18 cellular contexts compared by ENCODE assay signal in the genomic region with DNA sequence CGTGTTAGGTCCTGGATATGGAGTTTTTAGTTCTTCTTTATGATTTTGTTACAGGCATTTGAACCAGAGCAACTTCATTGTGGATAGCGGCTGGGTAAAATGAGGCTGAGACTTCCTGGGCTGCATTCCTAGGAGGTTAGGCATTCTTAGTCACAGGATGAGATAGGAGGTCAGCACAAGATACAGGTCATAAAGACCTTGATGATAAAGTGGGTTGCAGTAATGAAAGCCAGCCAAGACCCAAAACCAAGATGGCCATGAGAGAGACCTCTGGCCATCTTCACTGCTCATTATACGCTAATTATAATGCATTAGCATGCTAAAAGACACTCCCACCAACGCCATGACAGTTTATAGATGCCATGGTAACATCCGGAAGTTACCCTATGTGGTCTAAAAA. TPM values are rescaled to one million over a fixed set of nuclear protein-coding genes. Genes with fewer than 3 reads are reported as not detected.
DNase-seq lines count a peak whose midpoint lies in the region; ATAC-seq and TF ChIP-seq lines count a peak whose summit lies in the region.
"Had no signal": no experiment of that assay in that cellular context is flagged by ENCODE, and none has a peak within 500 bp of the region (broad histone marks: within the 10 kb centered on the region; RNA-seq: fewer than 3 reads in every experiment).

No MANE protein-coding gene starts in this region.

- CTCF ChIA-PET in AG04450 (lab: Charles Lee) = interaction anchor here (1.1 to 1.5 kb wide), 4 partner anchors 13 to 43 kb away, joined by 3 to 7 read pairs (median 4); no protein-coding TSS in a partner anchor
- CTCF ChIA-PET in HEK293T (lab: Yijun Ruan, JAX) = interaction anchor here (1.0 kb wide), 1 partner anchor 28 kb away, joined by 3 read pairs; no protein-coding TSS in a partner anchor

- intact Hi-C loops in tibial artery (cut with DNase I; ENCODE audit: low total_unique reads) = no loop called here

- H3K9me3 Mint-ChIP-seq in chondrocyte (ENCODE audit: low read depth) = peaks cover 15% of the 10 kb centered on the region

- no peak overlapping the region for H3K9ac ChIP-seq in muscle layer of colon (ENCODE audit: low read length)

- peaks cover 16% of the 10 kb centered on the region for H3K4me1 Mint-ChIP-seq in chondrocyte (ENCODE audit: low read depth)

- peaks cover 7% of the 10 kb centered on the region; the same call in 1 of the 2 replicates for H3K9me3 ChIP-seq in AG04450 (ENCODE audit: control insufficient read depth, insufficient read depth, low read length)
- peaks cover 4% of the 10 kb centered on the region for H3K9me3 ChIP-seq in muscle layer of colon (ENCODE audit: low read length)
- H3K9me3 ChIP-seq in tibial artery = peaks cover 0 to 7% (median 4%) of the 10 kb centered on the region in 3 donors
- H3K9me3 ChIP-seq: HAP-1 had no signal

- DNase-seq in AG04450 (ENCODE audit: low read depth, low spot score) = no peak
- DNase-seq in M059J (ENCODE audit: low read depth) = peak; percentile 77
- DNase-seq in chondrocyte (ENCODE audit: low spot score) = no peak
- DNase-seq in tibial artery = no peak
- DNase-seq in HEK293T (ENCODE audit: extremely low spot score) = no peak
- no peak for DNase-seq in D341Med (ENCODE audit: low spot score)
- DNase-seq: activated naive CD4-positive, alpha-beta T cell treated with Interleukin-2 at 50 U/mL for 16 hours; Calu3; caudate nucleus; MG63; NCI-H2029 treated with DMSO at 0.1 percent for 48 hours had no signal

- H3K27me3 Mint-ChIP-seq in chondrocyte (ENCODE audit: low read depth) = no peaks in the 10 kb centered on the region

- H3K4me1 ChIP-seq in muscle layer of colon (ENCODE audit: insufficient read depth, low read length) = peaks cover 18% of the 10 kb centered on the region
- no peaks in the 10 kb centered on the region for H3K4me1 ChIP-seq in tibial artery
- H3K4me1 ChIP-seq: HAP-1 had no signal

- H3K27ac ChIP-seq in AG04450 (ENCODE audit: low read depth, low read length) = peak overlapping the region; percentile 88
- peak overlapping the region; percentile 16 for H3K27ac ChIP-seq in muscle layer of colon (ENCODE audit: low read depth, low read length)
- no peak overlapping the region for H3K27ac ChIP-seq in tibial artery

- no peaks in the 10 kb centered on the region for H3K36me3 Mint-ChIP-seq in chondrocyte (ENCODE audit: low read depth)

- ATAC-seq in GM19351 (IDR thresholded peaks at IDR 0.05; ENCODE audit: unreplicated experiment) = no peak
- ATAC-seq: left lobe of liver had no signal

- no peaks in the 10 kb centered on the region for H3K27me3 ChIP-seq in AG04450 (ENCODE audit: control insufficient read depth, insufficient read depth, low read length)
- H3K27me3 ChIP-seq in muscle layer of colon (ENCODE audit: control insufficient read depth in 1 of 2, insufficient read depth in 2 of 2, low read length in 2 of 2) = no peaks in the 10 kb centered on the region
- H3K27me3 ChIP-seq in tibial artery = peaks cover 0 to 17% of the 10 kb centered on the region in 2 donors
- H3K27me3 ChIP-seq: MG63 had no signal

- H3K4me3 ChIP-seq in AG04450 (ENCODE audit: low read depth, low read length) (no peak overlapping the region), muscle layer of colon (ENCODE audit: low read depth in 1 of 2, low read length in 2 of 2) (no peak overlapping the region), tibial artery (no peak overlapping the region)
- H3K4me3 ChIP-seq: HAP-1, MG63 had no signal

- TF ChIP-seq CTCF in AG04450 (IDR thresholded peaks at IDR 0.05; ENCODE audit: low read depth, low read length) (no peak), chondrocyte (IDR thresholded peaks at IDR 0.05) (no peak), tibial artery (IDR thresholded peaks at IDR 0.05) (no peak)

- peak overlapping the region; percentile 25 for H3K27ac Mint-ChIP-seq in chondrocyte (ENCODE audit: unreplicated experiment)

- no peaks in the 10 kb centered on the region for H3K36me3 ChIP-seq in muscle layer of colon (ENCODE audit: insufficient read depth, low read length)
- no peaks in the 10 kb centered on the region for H3K36me3 ChIP-seq in tibial artery
- H3K36me3 ChIP-seq: HAP-1, MG63 had no signal

- POLR2A ChIA-PET in AG04450 (lab: Yijun Ruan, JAX) (interaction anchor here (0.8 to 2.3 kb wide), 6 partner anchors 13 to 156 kb away, joined by 3 to 8 read pairs (median 5); a partner anchor contains a TSS), HEK293T (lab: Yijun Ruan, JAX) (no interaction called here)

- no peak overlapping the region for H3K4me3 Mint-ChIP-seq in chondrocyte (ENCODE audit: unreplicated experiment)

TF ChIP-seq in HEK293T, 16 proteins besides CTCF, POLR2A, EP300 and RAD21:
- TF ChIP-seq BHLHE40 (IDR thresholded peaks at IDR 0.05; ENCODE audit: borderline replicate concordance) = no peak
- no peak for TF ChIP-seq L3MBTL2 (conservative IDR thresholded peaks at IDR 0.05)
- no peak for TF ChIP-seq NFRKB (IDR thresholded peaks at IDR 0.05)
- TF ChIP-seq SUZ12 (IDR thresholded peaks at IDR 0.05) = no peak
- TF ChIP-seq ARNT (IDR thresholded peaks at IDR 0.05) = no peak
- TF ChIP-seq FOXM1 (IDR thresholded peaks at IDR 0.05; ENCODE audit: borderline replicate concordance) = no peak
- no peak for TF ChIP-seq ELF4 (IDR thresholded peaks at IDR 0.05)

RNA-seq across cellular contexts. Expression of a gene that starts 23.4 kb away (rescaled TPM):
- 251 and 288 TPM in 2 replicates for polyA plus RNA-seq in AG04450 (2011; rRNA removed)
- 500 and 661 TPM in 2 replicates for polyA minus RNA-seq in AG04450 (2011; rRNA and poly(A)+ RNA removed)
- total RNA-seq in M059J (2014; rRNA removed; shearing (Covaris generic)) = 27.6 and 31.8 TPM in 2 replicates
- 4.8 to 21.4 TPM (median 6.6 TPM) in 3 replicates for total RNA-seq in chondrocyte
- total RNA-seq: activated CD8-positive, alpha-beta memory T cell treated with anti-CD3 and anti-CD28 coated beads for 36 hours; Calu3; SK-MEL-5 had no signal
- polyA plus RNA-seq: neural cell had no signal

Comparison
In these comparisons a context has a peak if more than half of its experiments do, and no peak if none do; other contexts are left out.
1. H3K27ac ChIP-seq: peak in AG04450 (single experiment) and muscle layer of colon (single experiment); none in tibial artery (0 of 2).